In the genomic region with DNA sequence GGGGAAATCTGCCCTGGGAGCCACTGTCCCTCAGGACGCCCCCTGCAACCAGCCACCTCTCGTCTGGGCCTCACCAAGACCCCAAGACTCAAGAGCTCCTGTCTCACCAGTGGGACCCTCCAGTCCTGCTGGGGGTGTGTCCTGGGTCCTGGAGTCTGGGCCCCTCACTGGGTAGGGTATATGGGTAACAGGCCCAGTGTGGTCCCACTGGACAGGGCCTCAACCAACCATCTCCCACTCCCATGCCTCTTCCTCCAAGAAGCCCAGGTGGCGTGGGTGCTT, we compare ENCODE assay signal across 8 cellular contexts. TPM values are rescaled to one million over a fixed set of nuclear protein-coding genes. Genes with fewer than 3 reads are reported as not detected.
DNase-seq lines count a peak whose midpoint lies in the region; ATAC-seq and TF ChIP-seq lines count a peak whose summit lies in the region.

No MANE protein-coding gene starts in this region.

- H3K36me3 Mint-ChIP-seq in stimulated activated naive CD8-positive, alpha-beta T cell treated with anti-CD3 and anti-CD28 coated beads, Interleukin-15, Interleukin-2, amounts not matched to agents 100 ng/mL and 50 ng/mL, for 24 hours (ENCODE audit: low read depth): no peaks in the 10 kb centered on the region
- no peaks in the 10 kb centered on the region for H3K36me3 Mint-ChIP-seq in natural killer cell

- H3K27me3 ChIP-seq in vagina: no peaks in the 10 kb centered on the region

- no peak for TF ChIP-seq CTCF in natural killer cell (IDR thresholded peaks at IDR 0.05)
- no peak for TF ChIP-seq CTCF in vagina (IDR thresholded peaks at IDR 0.05)

- peaks cover 12% of the 10 kb centered on the region for H3K27me3 Mint-ChIP-seq in stimulated activated naive CD8-positive, alpha-beta T cell treated with anti-CD3 and anti-CD28 coated beads, Interleukin-15, Interleukin-2, amounts not matched to agents 100 ng/mL and 50 ng/mL, for 24 hours
- H3K27me3 Mint-ChIP-seq in natural killer cell (ENCODE audit: low read depth in 2 of 2): peaks cover 0 to 14% of the 10 kb centered on the region in 2 donors

- H3K27ac ChIP-seq in cingulate gyrus (ENCODE audit: low read depth, low read length) (peak overlapping the region; percentile 94), vagina (peak overlapping the region; percentile 90)

- intact Hi-C loops in natural killer cell (cut with micrococcal nuclease): no loop called here
- intact Hi-C loops in vagina (cut with DNase I): no loop called here

- H3K9me3 Mint-ChIP-seq in stimulated activated naive CD8-positive, alpha-beta T cell treated with anti-CD3 and anti-CD28 coated beads, Interleukin-15, Interleukin-2, amounts not matched to agents 100 ng/mL and 50 ng/mL, for 24 hours: no peaks in the 10 kb centered on the region
- H3K9me3 Mint-ChIP-seq in natural killer cell: no peaks in the 10 kb centered on the region

- peaks cover 20% of the 10 kb centered on the region for H3K4me1 Mint-ChIP-seq in stimulated activated naive CD8-positive, alpha-beta T cell treated with anti-CD3 and anti-CD28 coated beads, Interleukin-15, Interleukin-2, amounts not matched to agents 100 ng/mL and 50 ng/mL, for 24 hours (ENCODE audit: low read depth)
- peaks cover 0 to 4% of the 10 kb centered on the region in 2 donors for H3K4me1 Mint-ChIP-seq in natural killer cell

- no peak for ATAC-seq in stimulated activated naive CD8-positive, alpha-beta T cell treated with anti-CD3 and anti-CD28 coated beads, Interleukin-15, Interleukin-2, amounts not matched to agents 100 U/mL and 50 U/mL, for 24 hours
- ATAC-seq in natural killer cell (no peak), HG03039 (IDR thresholded peaks at IDR 0.05; ENCODE audit: unreplicated experiment) (no peak)

- H3K36me3 ChIP-seq in vagina: no peaks in the 10 kb centered on the region

- H3K4me1 ChIP-seq in vagina: peaks cover 77% of the 10 kb centered on the region

- H3K9me3 ChIP-seq in vagina: no peaks in the 10 kb centered on the region

- DNase-seq in stimulated activated naive CD8-positive, alpha-beta T cell treated with anti-CD3 and anti-CD28 coated beads, Interleukin-15, Interleukin-2, amounts not matched to agents 100 U/mL and 50 U/mL, for 24 hours: no peak
- DNase-seq in natural killer cell: no peak
- no peak for DNase-seq in vagina (ENCODE audit: extremely low spot score in 2 of 2)
- DNase-seq in SIG-M5 (lab: John Stamatoyannopoulos, UW): no peak
- no peak for DNase-seq in NCI-H1694 treated with DMSO at 0.1 percent for 48 hours (lab: John Stamatoyannopoulos, UW)

- H3K27ac Mint-ChIP-seq in stimulated activated naive CD8-positive, alpha-beta T cell treated with anti-CD3 and anti-CD28 coated beads, Interleukin-15, Interleukin-2, amounts not matched to agents 100 ng/mL and 50 ng/mL, for 24 hours: peak overlapping the region; percentile 65
- no peak overlapping the region for H3K27ac Mint-ChIP-seq in natural killer cell

- peak overlapping the region; percentile 63 for H3K4me3 Mint-ChIP-seq in stimulated activated naive CD8-positive, alpha-beta T cell treated with anti-CD3 and anti-CD28 coated beads, Interleukin-15, Interleukin-2, amounts not matched to agents 100 ng/mL and 50 ng/mL, for 24 hours
- peak overlapping the region; percentile 9 for H3K4me3 Mint-ChIP-seq in natural killer cell

- peak overlapping the region; percentile 56 to 84 for H3K4me3 ChIP-seq in vagina

- no peak for TF ChIP-seq POLR2A in vagina (IDR thresholded peaks at IDR 0.05)

RNA-seq across cellular contexts. Expression of a gene that starts 0.7 kb away (rescaled TPM):
- total RNA-seq in natural killer cell: not detected
- total RNA-seq in vagina: 35.8 TPM

RNA-seq across cellular contexts. Expression of a gene that starts 13.7 kb away (rescaled TPM):
- total RNA-seq in natural killer cell: not detected
- total RNA-seq in vagina: 3.2 TPM

RNA-seq across cellular contexts. Expression of a gene that starts 14.7 kb away (rescaled TPM):
- total RNA-seq in natural killer cell (1 to 10 TPM in 2 of 3 donors, under 1 TPM in 1; 0.13 to 2.2 (median 1.5) TPM), vagina (not detected)

RNA-seq across cellular contexts. Expression of a gene that starts 27.7 kb away (rescaled TPM):
- 100 to 1,000 TPM in 1 of 3 donors, 10 to 100 TPM in 2; 90.9 to 111 (median 92.7) TPM for total RNA-seq in natural killer cell
- total RNA-seq in vagina: 84.2 TPM

RNA-seq across cellular contexts. Expression of a gene that starts 35.6 kb away (rescaled TPM):
- 100 to 1,000 TPM; 253 to 281 (median 274) TPM for total RNA-seq in natural killer cell
- total RNA-seq in vagina: 319 TPM

Comparison
In these comparisons a context has a peak if more than half of its experiments do, and no peak if none do; other contexts are left out.
1. RNA of a gene that starts 0.7 kb away (total RNA-seq): 35.8 TPM in vagina (single experiment); not detected in natural killer cell; every median in the first group is over 10 times any median in the second.